20 cellular contexts compared by ENCODE assay signal in genomic region chr1:31453384-31454079, GRCh38. TPM values are rescaled to one million over a fixed set of nuclear protein-coding genes. Genes with fewer than 3 reads are reported as not detected.
A peak's percentile ranks its signal among the peaks of the same experiment; 100 is the strongest.
DNase-seq lines count a peak whose midpoint lies in the region; ATAC-seq, FAIRE-seq and TF ChIP-seq lines count a peak whose summit lies in the region.
"Had no signal": no experiment of that assay in that cellular context is flagged by ENCODE, and none has a peak within 500 bp of the region (broad histone marks: within the 10 kb centered on the region; RNA-seq: fewer than 3 reads in every experiment).

No MANE protein-coding gene starts in this region.

- no peak overlapping the region for H4K8ac ChIP-seq in neuronal stem cell (ENCODE audit: low read depth, low read length)

- H2AK5ac ChIP-seq in neuronal stem cell (ENCODE audit: low read depth, low read length) = no peak overlapping the region

- H3K4me3 Mint-ChIP-seq in WTC11 = no peak overlapping the region
- H3K4me3 Mint-ChIP-seq: CD4-positive, alpha-beta T cell; H9; IgD-negative memory B cell had no signal

- H4K91ac ChIP-seq in neuronal stem cell (ENCODE audit: low read depth, low read length, poor library complexity) = no peak overlapping the region

- H3K4me2 ChIP-seq in neuronal stem cell (ENCODE audit: insufficient read depth, low read length, poor library complexity, severe bottlenecking) = no peak overlapping the region

- H3K9ac ChIP-seq in neuronal stem cell (ENCODE audit: low read depth, low read length, poor library complexity) = no peak overlapping the region

- peaks cover 23 to 35% of the 10 kb centered on the region in 2 donors for H3K9me3 Mint-ChIP-seq in activated naive CD4-positive, alpha-beta T cell treated with anti-CD3 and anti-CD28 coated beads, Interleukin-2, amount 50 U/mL, for 72 hours
- peaks cover 57% of the 10 kb centered on the region for H3K9me3 Mint-ChIP-seq in WTC11

- H3K36me3 ChIP-seq in neuronal stem cell (replicated peaks in 1 of 2; ENCODE audit: control insufficient read depth in 2 of 2, insufficient read depth in 2 of 2, low read length in 2 of 2) = no peaks in the 10 kb centered on the region

- peak; percentile 38 for FAIRE-seq in GM12892 (lab: Jason Lieb, UNC)
- FAIRE-seq: A204.1, D721Med, H1 had no signal

- peaks cover 0 to 5% (median 0%) of the 10 kb centered on the region in 3 experiments for H3K27me3 ChIP-seq in neuronal stem cell (ENCODE audit: control insufficient read depth in 3 of 3, insufficient read depth in 3 of 3, low read depth in 1 of 3, low read length in 3 of 3)

- no peaks in the 10 kb centered on the region for H3K79me1 ChIP-seq in neuronal stem cell (ENCODE audit: low read depth, low read length)

- no peak overlapping the region for H3K4me3 ChIP-seq in neuronal stem cell (ENCODE audit: low read length in 2 of 2)

- WGBS in neuronal stem cell (ENCODE audit: extremely low coverage in 2 of 2, insufficient read length in 2 of 2, insufficient replicate concordance in 1 of 2), 2 donors = no CpG with 5 or more reads among the region's 8 CpGs

- H2BK12ac ChIP-seq in neuronal stem cell (ENCODE audit: low read length) = no peak overlapping the region

- no peak overlapping the region for H2AFZ ChIP-seq in neuronal stem cell (ENCODE audit: low read length)

- peaks cover 18 to 33% of the 10 kb centered on the region in 2 donors for H3K36me3 Mint-ChIP-seq in activated naive CD4-positive, alpha-beta T cell treated with anti-CD3 and anti-CD28 coated beads, Interleukin-2, amount 50 U/mL, for 72 hours
- peaks cover 30% of the 10 kb centered on the region for H3K36me3 Mint-ChIP-seq in WTC11

- no peak overlapping the region for H2BK15ac ChIP-seq in neuronal stem cell (ENCODE audit: low read length)

- no peak overlapping the region for H2BK120ac ChIP-seq in neuronal stem cell (ENCODE audit: low read depth, low read length)

- DNase-seq in GM12892 (ENCODE audit: insufficient read length) (no peak), RPMI8226 (peak; percentile 31), erythroblast (lab: John Stamatoyannopoulos, UW) (peak; percentile 7 to 25), WTC11 (ENCODE audit: low spot score) (no peak), neuronal stem cell (ENCODE audit: low spot score) (no peak)
- DNase-seq in activated naive CD4-positive, alpha-beta T cell treated with anti-CD3 and anti-CD28 coated beads, Interleukin-2, amount 50 U/mL, for 72 hours (ENCODE audit: low spot score in 2 of 2) = no peak
- DNase-seq: ACHN; AML-193; Caco-2; CD4-positive, alpha-beta T cell; DMS79 treated with DMSO at 0.1 percent for 48 hours; GF-D8; H9; KG1 had no signal

- H3K9me3 ChIP-seq in neuronal stem cell (replicated peaks in 1 of 2; ENCODE audit: control insufficient read depth in 2 of 2, insufficient read depth in 1 of 2, low read depth in 1 of 2, low read length in 2 of 2) = peaks cover 3 to 7% of the 10 kb centered on the region in 2 donors

- no peak for TF ChIP-seq POLR2A in GM12892 (IDR thresholded peaks at IDR 0.05; ENCODE audit: low read depth, low read length)
- no peak for TF ChIP-seq POLR2A in erythroblast (IDR thresholded peaks at IDR 0.05; ENCODE audit: low read length)

- ATAC-seq in activated naive CD4-positive, alpha-beta T cell treated with anti-CD3 and anti-CD28 coated beads, Interleukin-2, amount 50 U/mL, for 72 hours = no peak
- ATAC-seq in WTC11 = no peak

- peaks cover 13% of the 10 kb centered on the region for H3K27me3 Mint-ChIP-seq in WTC11 (ENCODE audit: low read depth)

- no peak overlapping the region for H3K14ac ChIP-seq in neuronal stem cell (ENCODE audit: low read length)

- TF ChIP-seq CTCF in WTC11 (IDR thresholded peaks at IDR 0.05) = no peak

- peaks cover 6% of the 10 kb centered on the region for H3K4me1 Mint-ChIP-seq in WTC11
- H3K4me1 Mint-ChIP-seq: H9 had no signal

- POLR2A ChIA-PET in WTC11 (lab: Charles Lee) = no interaction called here

- no peak overlapping the region for H2BK5ac ChIP-seq in neuronal stem cell (ENCODE audit: low read length)

- no peak overlapping the region for H3K27ac ChIP-seq in neuronal stem cell (replicated peaks; ENCODE audit: low read length)
- H3K27ac ChIP-seq: C4-2B, HL-60 had no signal

- H3K4ac ChIP-seq in neuronal stem cell (ENCODE audit: low read length) = no peak overlapping the region

- CTCF ChIA-PET in WTC11 (lab: Charles Lee) = no interaction called here

- no peaks in the 10 kb centered on the region for H3K4me1 ChIP-seq in neuronal stem cell (ENCODE audit: control insufficient read depth in 2 of 2, insufficient read depth in 1 of 2, low read depth in 1 of 2, low read length in 2 of 2)
- H3K4me1 ChIP-seq: Caco-2 had no signal

- H3K18ac ChIP-seq in neuronal stem cell (ENCODE audit: low read length) = no peak overlapping the region

- H3K23ac ChIP-seq in neuronal stem cell (ENCODE audit: low read depth, low read length, poor library complexity) = no peak overlapping the region

- no peak overlapping the region for H3K27ac Mint-ChIP-seq in activated naive CD4-positive, alpha-beta T cell treated with anti-CD3 and anti-CD28 coated beads, Interleukin-2, amount 50 U/mL, for 72 hours
- no peak overlapping the region for H3K27ac Mint-ChIP-seq in WTC11
- H3K27ac Mint-ChIP-seq: CD4-positive, alpha-beta T cell; H9; IgD-negative memory B cell had no signal

TF ChIP-seq in WTC11, 78 proteins besides CTCF, POLR2A, EP300 and RAD21 (continues in another document):
- no peak for TF ChIP-seq NFATC4 (CRISPR knock-in tag; IDR thresholded peaks at IDR 0.05)
- no peak for TF ChIP-seq ZBTB43 (CRISPR knock-in tag; IDR thresholded peaks at IDR 0.05)
- TF ChIP-seq ESRRA (CRISPR knock-in tag; IDR thresholded peaks at IDR 0.05; ENCODE audit: borderline replicate concordance) = no peak
- TF ChIP-seq ZNF396 (CRISPR knock-in tag; IDR thresholded peaks at IDR 0.05; ENCODE audit: borderline replicate concordance) = no peak
- no peak for TF ChIP-seq ZNF317 (CRISPR knock-in tag; IDR thresholded peaks at IDR 0.05; ENCODE audit: borderline replicate concordance, low read depth)
- TF ChIP-seq RORB (CRISPR knock-in tag; IDR thresholded peaks at IDR 0.05) = no peak
- no peak for TF ChIP-seq ZSCAN18 (CRISPR knock-in tag; IDR thresholded peaks at IDR 0.05)
- TF ChIP-seq STAT6 (CRISPR knock-in tag; conservative IDR thresholded peaks at IDR 0.05; ENCODE audit: low read depth) = no peak
- no peak for TF ChIP-seq SP1 (CRISPR knock-in tag; conservative IDR thresholded peaks at IDR 0.05)
- TF ChIP-seq HMGA2 (CRISPR knock-in tag; IDR thresholded peaks at IDR 0.05) = no peak
- TF ChIP-seq E2F4 (CRISPR knock-in tag; IDR thresholded peaks at IDR 0.05; ENCODE audit: borderline replicate concordance, low read depth) = no peak
- TF ChIP-seq GRHL2 (CRISPR knock-in tag; IDR thresholded peaks at IDR 0.05; ENCODE audit: insufficient replicate concordance, severe bottlenecking) = no peak

RNA-seq across cellular contexts. Expression of gene SERINC2, which starts 40.5 kb away (rescaled TPM):
- 0.17 TPM for polyA plus RNA-seq in GM12892 (2012; ENCODE audit: missing spikeins)
- under 1 TPM in 1 of 2 donors, not detected in 1; 0.59 TPM for total RNA-seq in activated naive CD4-positive, alpha-beta T cell treated with anti-CD3 and anti-CD28 coated beads, Interleukin-2, amount 50 U/mL, for 72 hours
- total RNA-seq in WTC11 (2021) = 26.0 to 27.8 TPM (median 27.6 TPM) in 3 replicates
- 36.2 TPM for polyA plus RNA-seq in neuronal stem cell (2013, experiment 1 of 2)
- polyA plus RNA-seq in neuronal stem cell (2013, experiment 2 of 2) = 35.5 TPM
- polyA plus RNA-seq: IgD-negative memory B cell had no signal

Comparison
In these comparisons a context has a peak if more than half of its experiments do, and no peak if none do; other contexts are left out.
1. DNase-seq: peak in RPMI8226 (single experiment) and erythroblast (2 of 2); none in GM12892 (single experiment), activated naive CD4-positive, alpha-beta T cell treated with anti-CD3 and anti-CD28 coated beads, Interleukin-2, amount 50 U/mL, for 72 hours (0 of 2), WTC11 (single experiment) and neuronal stem cell (single experiment).
2. RNA of gene SERINC2, which starts 40.5 kb away (total RNA-seq): 26.0 to 27.8 TPM in WTC11; 0.59 TPM in activated naive CD4-positive, alpha-beta T cell treated with anti-CD3 and anti-CD28 coated beads, Interleukin-2, amount 50 U/mL, for 72 hours; every median in the first group is over 10 times any median in the second.